Comparison of ENCODE assay signal across 1 cellular context in genomic region chr3:50243552-50243895, GRCh38.
TF ChIP-seq lines count a peak whose summit lies in the region.

No MANE protein-coding gene starts in this region.

TF ChIP-seq in SK-N-SH treated with all-trans-retinoic acid at 6 μM for 48 hours, 23 proteins besides CTCF, POLR2A, EP300 and RAD21 (continued from another document):
- TF ChIP-seq TOX (CRISPR knock-in tag; IDR thresholded peaks at IDR 0.05; ENCODE audit: borderline replicate concordance): no peak
- no peak for TF ChIP-seq OSR1 (CRISPR knock-in tag; IDR thresholded peaks at IDR 0.05)
- no peak for TF ChIP-seq CSRNP3 (CRISPR knock-in tag; IDR thresholded peaks at IDR 0.05)
- no peak for TF ChIP-seq ZNF565 (CRISPR knock-in tag; conservative IDR thresholded peaks at IDR 0.05; ENCODE audit: low read depth)
